Comparison of ENCODE assay signal across 8 cellular contexts in the genomic region with DNA sequence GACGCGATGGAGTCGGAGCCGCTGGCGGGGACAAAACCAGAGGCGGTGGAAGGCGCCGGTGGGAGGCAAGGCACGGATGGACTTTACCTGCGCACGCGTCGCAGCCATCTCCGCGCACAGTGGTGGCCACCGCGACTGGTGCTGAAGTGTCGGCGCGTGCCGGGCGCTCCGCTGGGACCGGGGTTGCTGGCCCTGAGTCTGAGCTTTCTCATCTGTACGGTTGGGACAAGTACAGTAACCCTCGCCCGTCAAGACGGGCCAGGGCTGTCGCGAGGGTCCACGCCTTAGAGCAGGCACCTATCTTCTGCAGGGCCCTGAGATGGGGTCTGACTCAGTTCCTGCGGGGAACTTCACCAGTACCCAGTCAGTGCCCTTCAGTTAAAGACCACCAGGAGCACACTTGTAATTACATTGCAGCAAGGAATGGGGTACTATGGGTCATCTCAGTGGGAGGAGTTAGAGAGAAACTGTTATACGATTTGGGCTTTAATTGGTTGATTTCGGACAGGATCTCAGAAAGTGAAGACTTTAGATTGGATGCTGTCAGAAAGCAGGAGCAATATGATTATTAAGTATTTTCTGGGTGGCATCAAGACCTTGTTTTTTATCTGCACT.
DNase-seq lines count a peak whose midpoint lies in the region; ATAC-seq, FAIRE-seq and TF ChIP-seq lines count a peak whose summit lies in the region.
"Not testable (repeated sequence)": the region's sequence is repeated elsewhere in the genome, so short reads cannot be mapped to it uniquely, and the experiment has no call there.

No MANE protein-coding gene starts in this region.

- H3K27ac Mint-ChIP-seq in astrocyte (ENCODE audit: unreplicated experiment); effector memory CD8-positive, alpha-beta T cell: not testable (repeated sequence)

- H2AFZ ChIP-seq in GM23248; astrocyte (ENCODE audit: low read depth, low read length): not testable (repeated sequence)

- intact Hi-C loops in right lobe of liver (cut with DNase I); spleen (cut with DNase I; ENCODE audit: low total_unique reads); transverse colon (cut with DNase I; ENCODE audit: low total_unique reads): not testable (repeated sequence)

- WGBS in GM23248 (ENCODE audit: low coverage in 1 of 2, low lambda C conversion rate in 2 of 2, missing lambda C conversion rate in 2 of 2), 2 experiments: 0 to 4% methylated on average over 2 to 10 of the region's 34 CpGs
- no CpG with 5 or more reads among the region's 34 CpGs for WGBS in right lobe of liver (ENCODE audit: insufficient coverage, low coverage, low lambda C conversion rate, missing lambda C conversion rate)
- 1 to 26% (median 24%) methylated on average over 8 to 15 of the region's 34 CpGs; no CpG with 5 or more reads in 2 of the 5 donors for WGBS in spleen, 5 donors
- 70% methylated on average over 2 of the region's 34 CpGs; no CpG with 5 or more reads in 1 of the 2 donors for WGBS in transverse colon (ENCODE audit: low coverage in 1 of 2), 2 donors

- not testable (repeated sequence) for H3K4me2 ChIP-seq in GM23248 (ENCODE audit: unreplicated experiment); astrocyte (ENCODE audit: low read length)

- not testable (repeated sequence) for ATAC-seq in activated T-cell treated with anti-CD3 and anti-CD28 coated beads, Interleukin-2, amount 50 U/mL, for 4 hours; effector memory CD8-positive, alpha-beta T cell (replicated peaks)
- ATAC-seq in right lobe of liver: peak in 1 of 4 donors; percentile 56

- not testable (repeated sequence) for H3K4me1 ChIP-seq in GM23248 (ENCODE audit: insufficient read depth); astrocyte (ENCODE audit: insufficient read depth, low read length); right lobe of liver; spleen; transverse colon

- H3K27me3 Mint-ChIP-seq in activated T-cell treated with anti-CD3 and anti-CD28 coated beads, Interleukin-2, amount 50 U/mL, for 4 hours (ENCODE audit: low read depth); astrocyte (ENCODE audit: low read depth, unreplicated experiment); effector memory CD8-positive, alpha-beta T cell: not testable (repeated sequence)

- TF ChIP-seq CTCF in astrocyte (IDR thresholded peaks at IDR 0.05; ENCODE audit: insufficient read depth, low read depth, low read length); right lobe of liver (IDR thresholded peaks at IDR 0.05); spleen (IDR thresholded peaks at IDR 0.05 in 8 of 11, conservative IDR thresholded peaks at IDR 0.05 in 3 of 11); transverse colon (IDR thresholded peaks at IDR 0.05): not testable (repeated sequence)

- not testable (repeated sequence) for H3K79me2 ChIP-seq in GM23248 (ENCODE audit: insufficient read depth); astrocyte (ENCODE audit: insufficient read depth, low read length)

- DNase-seq in GM23248; astrocyte (ENCODE audit: low read depth): not testable (repeated sequence)
- DNase-seq in activated CD4-positive, CD25-positive, alpha-beta regulatory T cell treated with anti-CD3 and anti-CD28 coated beads, Interleukin-2, amount 50 U/mL, for 72 hours: peak; percentile 40
- DNase-seq in activated T-cell treated with anti-CD3 and anti-CD28 coated beads, Interleukin-2, amount 50 U/mL, for 4 hours: peak; percentile 3
- peak in 2 of 3 experiments; percentile 4 to 26 for DNase-seq in effector memory CD8-positive, alpha-beta T cell
- DNase-seq in right lobe of liver (peak in 2 of 3 donors; percentile 0 to 26), spleen (peak; percentile 76), transverse colon (peak; percentile 6)

- not testable (repeated sequence) for H4K20me1 ChIP-seq in GM23248 (ENCODE audit: insufficient read depth); astrocyte (ENCODE audit: insufficient read depth, low read length)

- H3F3A ChIP-seq in GM23248 (ENCODE audit: insufficient read depth): not testable (repeated sequence)

- H3K9ac ChIP-seq in GM23248: peak overlapping the region; percentile 31; the same call in 1 of the 2 replicates
- H3K9ac ChIP-seq in astrocyte (ENCODE audit: low read length): not testable (repeated sequence)

- not testable (repeated sequence) for H3K4me1 Mint-ChIP-seq in activated T-cell treated with anti-CD3 and anti-CD28 coated beads, Interleukin-2, amount 50 U/mL, for 4 hours (ENCODE audit: low read depth); astrocyte (ENCODE audit: low read depth, unreplicated experiment); effector memory CD8-positive, alpha-beta T cell (ENCODE audit: low read depth in 2 of 2)

- in situ Hi-C loops in GM23248 (cut with MboI); transverse colon (cut with MboI; ENCODE audit: low pct_ligation_motif_present in 1 of 4, low pct_unique_long_range_greater_than_20kb in 1 of 4, low sequenced_read_pairs in 3 of 4): not testable (repeated sequence)

- not testable (repeated sequence) for H3K27me3 ChIP-seq in GM23248 (replicated peaks; ENCODE audit: insufficient read depth); astrocyte (ENCODE audit: insufficient read depth, low read length); right lobe of liver; spleen (replicated peaks in 1 of 7); transverse colon

- not testable (repeated sequence) for FAIRE-seq in astrocyte (lab: Jason Lieb, UNC)

- TF ChIP-seq EP300 in transverse colon (IDR thresholded peaks at IDR 0.05; ENCODE audit: low read depth): not testable (repeated sequence)

- not testable (repeated sequence) for TF ChIP-seq POLR2A in right lobe of liver (IDR thresholded peaks at IDR 0.05); spleen (IDR thresholded peaks at IDR 0.05); transverse colon (IDR thresholded peaks at IDR 0.05)

- H3K9me2 ChIP-seq in GM23248 (ENCODE audit: insufficient read depth): not testable (repeated sequence)

- not testable (repeated sequence) for H3K27ac ChIP-seq in GM23248; astrocyte (ENCODE audit: low read depth, low read length); right lobe of liver
- peak overlapping the region in 1 of 8 donors; percentile 61 for H3K27ac ChIP-seq in spleen
- H3K27ac ChIP-seq in transverse colon: peak overlapping the region in 1 of 4 donors; percentile 51

- not testable (repeated sequence) for H3K9me3 Mint-ChIP-seq in activated T-cell treated with anti-CD3 and anti-CD28 coated beads, Interleukin-2, amount 50 U/mL, for 4 hours; astrocyte (ENCODE audit: unreplicated experiment); effector memory CD8-positive, alpha-beta T cell

- H3K9me3 ChIP-seq in GM23248 (ENCODE audit: low read depth); astrocyte (ENCODE audit: insufficient read depth, low read depth, low read length); right lobe of liver; spleen; transverse colon: not testable (repeated sequence)

- H3K36me3 Mint-ChIP-seq in activated T-cell treated with anti-CD3 and anti-CD28 coated beads, Interleukin-2, amount 50 U/mL, for 4 hours (ENCODE audit: insufficient read depth); astrocyte (ENCODE audit: low read depth, unreplicated experiment); effector memory CD8-positive, alpha-beta T cell (ENCODE audit: insufficient read depth): not testable (repeated sequence)

- not testable (repeated sequence) for H3K36me3 ChIP-seq in GM23248 (ENCODE audit: low read depth); astrocyte (ENCODE audit: insufficient read depth, low read length); right lobe of liver; spleen; transverse colon

- not testable (repeated sequence) for H3K4me3 ChIP-seq in GM23248; astrocyte (ENCODE audit: insufficient read depth, low read depth, low read length); transverse colon
- H3K4me3 ChIP-seq in right lobe of liver: peak overlapping the region in 1 of 3 donors; percentile 32
- H3K4me3 ChIP-seq in spleen: peak overlapping the region in 3 of 8 donors; percentile 25 to 54 (median 33)

- not testable (repeated sequence) for H3K4me3 Mint-ChIP-seq in activated T-cell treated with anti-CD3 and anti-CD28 coated beads, Interleukin-2, amount 50 U/mL, for 4 hours; effector memory CD8-positive, alpha-beta T cell
- peak overlapping the region; percentile 81 for H3K4me3 Mint-ChIP-seq in astrocyte (ENCODE audit: unreplicated experiment)
